1 cellular context compared by ENCODE assay signal in the genomic region with DNA sequence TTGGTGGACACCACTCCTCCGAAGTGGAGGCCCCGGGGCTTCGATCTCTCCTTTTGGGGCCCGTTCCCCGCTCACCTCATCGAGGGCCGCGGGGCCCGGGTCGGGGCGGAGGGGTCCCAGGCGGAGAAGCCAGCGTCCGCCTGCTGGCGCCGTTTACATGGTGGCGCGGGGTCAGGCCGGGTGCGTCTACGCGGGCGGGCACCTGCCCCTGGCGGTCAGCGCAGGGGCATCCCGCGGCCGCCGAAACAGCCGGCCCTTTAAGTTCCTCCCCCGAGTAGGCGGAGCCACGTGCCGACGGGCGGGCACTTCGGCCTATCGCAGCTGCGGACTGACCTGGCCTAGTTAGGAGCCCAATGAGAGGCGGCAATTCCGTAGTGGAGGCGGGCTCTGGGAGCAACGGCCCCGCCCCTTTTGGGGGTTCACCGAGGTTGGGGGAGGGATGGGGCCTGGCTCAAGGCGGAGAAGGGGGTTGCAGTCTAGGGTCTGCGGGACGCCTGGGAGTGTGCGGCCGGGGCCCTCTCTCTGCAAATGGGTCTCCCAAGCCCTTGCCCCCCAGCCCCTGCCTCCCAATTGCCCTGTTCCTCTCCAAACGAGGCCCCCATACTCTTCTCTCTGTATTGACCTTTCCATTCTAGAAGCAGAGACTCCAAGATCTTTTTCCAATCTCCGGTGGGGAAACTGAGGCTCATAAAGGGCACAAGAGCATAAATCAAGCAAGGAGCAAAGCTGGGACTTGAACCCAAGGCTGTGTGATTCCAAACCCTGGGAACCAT.
TF ChIP-seq lines count a peak whose summit lies in the region.

A gene with protein sequence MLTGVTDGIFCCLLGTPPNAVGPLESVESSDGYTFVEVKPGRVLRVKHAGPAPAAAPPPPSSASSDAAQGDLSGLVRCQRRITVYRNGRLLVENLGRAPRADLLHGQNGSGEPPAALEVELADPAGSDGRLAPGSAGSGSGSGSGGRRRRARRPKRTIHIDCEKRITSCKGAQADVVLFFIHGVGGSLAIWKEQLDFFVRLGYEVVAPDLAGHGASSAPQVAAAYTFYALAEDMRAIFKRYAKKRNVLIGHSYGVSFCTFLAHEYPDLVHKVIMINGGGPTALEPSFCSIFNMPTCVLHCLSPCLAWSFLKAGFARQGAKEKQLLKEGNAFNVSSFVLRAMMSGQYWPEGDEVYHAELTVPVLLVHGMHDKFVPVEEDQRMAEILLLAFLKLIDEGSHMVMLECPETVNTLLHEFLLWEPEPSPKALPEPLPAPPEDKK (minus strand): TSS at position 259 of the 773 bp plus-strand sequence. CDS start 1,809 bp downstream, outside the sequence.

TF ChIP-seq in HepG2, 621 proteins besides CTCF, POLR2A, EP300 and RAD21 (continued from another document and continues in another):
- TF ChIP-seq, protein P1, sequence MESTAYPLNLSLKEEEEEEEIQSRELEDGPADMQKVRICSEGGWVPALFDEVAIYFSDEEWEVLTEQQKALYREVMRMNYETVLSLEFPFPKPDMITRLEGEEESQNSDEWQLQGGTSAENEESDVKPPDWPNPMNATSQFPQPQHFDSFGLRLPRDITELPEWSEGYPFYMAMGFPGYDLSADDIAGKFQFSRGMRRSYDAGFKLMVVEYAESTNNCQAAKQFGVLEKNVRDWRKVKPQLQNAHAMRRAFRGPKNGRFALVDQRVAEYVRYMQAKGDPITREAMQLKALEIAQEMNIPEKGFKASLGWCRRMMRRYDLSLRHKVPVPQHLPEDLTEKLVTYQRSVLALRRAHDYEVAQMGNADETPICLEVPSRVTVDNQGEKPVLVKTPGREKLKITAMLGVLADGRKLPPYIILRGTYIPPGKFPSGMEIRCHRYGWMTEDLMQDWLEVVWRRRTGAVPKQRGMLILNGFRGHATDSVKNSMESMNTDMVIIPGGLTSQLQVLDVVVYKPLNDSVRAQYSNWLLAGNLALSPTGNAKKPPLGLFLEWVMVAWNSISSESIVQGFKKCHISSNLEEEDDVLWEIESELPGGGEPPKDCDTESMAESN (CRISPR knock-in tag; conservative IDR thresholded peaks at IDR 0.05), result peak; percentile 56; the same call in 1 of the 2 replicates
- TF ChIP-seq, protein P2, sequence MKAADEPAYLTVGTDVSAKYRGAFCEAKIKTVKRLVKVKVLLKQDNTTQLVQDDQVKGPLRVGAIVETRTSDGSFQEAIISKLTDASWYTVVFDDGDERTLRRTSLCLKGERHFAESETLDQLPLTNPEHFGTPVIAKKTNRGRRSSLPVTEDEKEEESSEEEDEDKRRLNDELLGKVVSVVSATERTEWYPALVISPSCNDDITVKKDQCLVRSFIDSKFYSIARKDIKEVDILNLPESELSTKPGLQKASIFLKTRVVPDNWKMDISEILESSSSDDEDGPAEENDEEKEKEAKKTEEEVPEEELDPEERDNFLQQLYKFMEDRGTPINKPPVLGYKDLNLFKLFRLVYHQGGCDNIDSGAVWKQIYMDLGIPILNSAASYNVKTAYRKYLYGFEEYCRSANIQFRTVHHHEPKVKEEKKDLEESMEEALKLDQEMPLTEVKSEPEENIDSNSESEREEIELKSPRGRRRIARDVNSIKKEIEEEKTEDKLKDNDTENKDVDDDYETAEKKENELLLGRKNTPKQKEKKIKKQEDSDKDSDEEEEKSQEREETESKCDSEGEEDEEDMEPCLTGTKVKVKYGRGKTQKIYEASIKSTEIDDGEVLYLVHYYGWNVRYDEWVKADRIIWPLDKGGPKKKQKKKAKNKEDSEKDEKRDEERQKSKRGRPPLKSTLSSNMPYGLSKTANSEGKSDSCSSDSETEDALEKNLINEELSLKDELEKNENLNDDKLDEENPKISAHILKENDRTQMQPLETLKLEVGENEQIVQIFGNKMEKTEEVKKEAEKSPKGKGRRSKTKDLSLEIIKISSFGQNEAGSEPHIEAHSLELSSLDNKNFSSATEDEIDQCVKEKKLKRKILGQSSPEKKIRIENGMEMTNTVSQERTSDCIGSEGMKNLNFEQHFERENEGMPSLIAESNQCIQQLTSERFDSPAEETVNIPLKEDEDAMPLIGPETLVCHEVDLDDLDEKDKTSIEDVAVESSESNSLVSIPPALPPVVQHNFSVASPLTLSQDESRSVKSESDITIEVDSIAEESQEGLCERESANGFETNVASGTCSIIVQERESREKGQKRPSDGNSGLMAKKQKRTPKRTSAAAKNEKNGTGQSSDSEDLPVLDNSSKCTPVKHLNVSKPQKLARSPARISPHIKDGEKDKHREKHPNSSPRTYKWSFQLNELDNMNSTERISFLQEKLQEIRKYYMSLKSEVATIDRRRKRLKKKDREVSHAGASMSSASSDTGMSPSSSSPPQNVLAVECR (CRISPR knock-in tag; IDR thresholded peaks at IDR 0.05; ENCODE audit: borderline replicate concordance), result peak; percentile 82
- TF ChIP-seq ZNF629 (CRISPR knock-in tag; conservative IDR thresholded peaks at IDR 0.05) (no peak), KLF16 (CRISPR knock-in tag; IDR thresholded peaks at IDR 0.05) (peak in 1 of 2 experiments; percentile 68; a peak in 2 of 4 replicates), LCORL (IDR thresholded peaks at IDR 0.05) (no peak), LCORL (CRISPR knock-in tag; IDR thresholded peaks at IDR 0.05) (peak; percentile 84; the same call in 1 of the 2 replicates), ZFY (CRISPR knock-in tag; IDR thresholded peaks at IDR 0.05) (peak; percentile 83), ZFX (CRISPR knock-in tag; IDR thresholded peaks at IDR 0.05; ENCODE audit: low read depth) (peak; percentile 83), ZBTB7B (CRISPR knock-in tag; IDR thresholded peaks at IDR 0.05) (peak; percentile 71), ZNF232 (CRISPR knock-in tag; IDR thresholded peaks at IDR 0.05; ENCODE audit: borderline replicate concordance) (0 out of 2 replicates have a peak, but pooled peaks have one; percentile 51), SIN3A (IDR thresholded peaks at IDR 0.05; ENCODE audit: borderline replicate concordance, low read depth, low read length) (no peak; the same call in 1 of the 2 replicates), FOXA3 (CRISPR knock-in tag; IDR thresholded peaks at IDR 0.05) (peak; percentile 76), ZNF138 (CRISPR knock-in tag; IDR thresholded peaks at IDR 0.05; ENCODE audit: low read depth) (0 out of 2 replicates have a peak, but pooled peaks have one; percentile 43), SP5 (CRISPR knock-in tag; IDR thresholded peaks at IDR 0.05; ENCODE audit: borderline replicate concordance, low read depth) (0 out of 2 replicates have a peak, but pooled peaks have one; percentile 22), HNRNPK (IDR thresholded peaks at IDR 0.05; ENCODE audit: low read depth, low read length, poor library complexity, severe bottlenecking) (peak; percentile 32), HMG20B (CRISPR knock-in tag; conservative IDR thresholded peaks at IDR 0.05) (no peak), ZNF766 (CRISPR knock-in tag; IDR thresholded peaks at IDR 0.05; ENCODE audit: borderline replicate concordance) (no peak), FOSL2 (CRISPR knock-in tag; IDR thresholded peaks at IDR 0.05) (0 out of 2 replicates have a peak, but pooled peaks have one; percentile 3), FOXA1 (IDR thresholded peaks at IDR 0.05) (no peak), FOXA1 (CRISPR knock-in tag; IDR thresholded peaks at IDR 0.05) (peak; percentile 78), DPF2 (CRISPR knock-in tag; IDR thresholded peaks at IDR 0.05; ENCODE audit: borderline replicate concordance, low read depth) (no peak), SETDB1 (CRISPR knock-in tag; IDR thresholded peaks at IDR 0.05; ENCODE audit: borderline replicate concordance) (no peak), NFYC (CRISPR knock-in tag; IDR thresholded peaks at IDR 0.05) (peak; percentile 95), SP4 (CRISPR knock-in tag; IDR thresholded peaks at IDR 0.05) (peak; percentile 99), TAF15 (IDR thresholded peaks at IDR 0.05; ENCODE audit: low read depth, low read length, poor library complexity, severe bottlenecking) (peak; percentile 46), KAT7 (CRISPR knock-in tag; IDR thresholded peaks at IDR 0.05; ENCODE audit: borderline replicate concordance) (no peak), TAF1 (CRISPR knock-in tag; IDR thresholded peaks at IDR 0.05) (peak; percentile 61; the same call in 1 of the 2 replicates), NR2C2 (CRISPR knock-in tag; IDR thresholded peaks at IDR 0.05; ENCODE audit: borderline replicate concordance) (peak; percentile 65), ZNF724P (CRISPR knock-in tag; IDR thresholded peaks at IDR 0.05; ENCODE audit: borderline replicate concordance) (no peak)
- TF ChIP-seq, protein P3, sequence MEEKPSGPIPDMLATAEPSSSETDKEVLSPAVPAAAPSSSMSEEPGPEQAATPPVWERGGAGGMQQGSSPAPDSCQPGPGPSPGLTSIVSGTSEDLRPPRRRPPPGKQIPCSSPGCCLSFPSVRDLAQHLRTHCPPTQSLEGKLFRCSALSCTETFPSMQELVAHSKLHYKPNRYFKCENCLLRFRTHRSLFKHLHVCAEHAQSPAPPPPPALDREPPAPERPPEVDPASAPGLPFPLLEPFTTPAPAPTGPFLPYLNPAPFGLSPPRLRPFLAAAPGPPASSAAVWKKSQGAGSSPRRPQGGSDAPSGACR (CRISPR knock-in tag; IDR thresholded peaks at IDR 0.05), result 0 out of 2 replicates have a peak, but pooled peaks have one; percentile 42
- TF ChIP-seq, protein P4, sequence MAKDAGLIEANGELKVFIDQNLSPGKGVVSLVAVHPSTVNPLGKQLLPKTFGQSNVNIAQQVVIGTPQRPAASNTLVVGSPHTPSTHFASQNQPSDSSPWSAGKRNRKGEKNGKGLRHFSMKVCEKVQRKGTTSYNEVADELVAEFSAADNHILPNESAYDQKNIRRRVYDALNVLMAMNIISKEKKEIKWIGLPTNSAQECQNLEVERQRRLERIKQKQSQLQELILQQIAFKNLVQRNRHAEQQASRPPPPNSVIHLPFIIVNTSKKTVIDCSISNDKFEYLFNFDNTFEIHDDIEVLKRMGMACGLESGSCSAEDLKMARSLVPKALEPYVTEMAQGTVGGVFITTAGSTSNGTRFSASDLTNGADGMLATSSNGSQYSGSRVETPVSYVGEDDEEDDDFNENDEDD (CRISPR knock-in tag; IDR thresholded peaks at IDR 0.05; ENCODE audit: borderline replicate concordance), result peak; percentile 51; the same call in 1 of the 2 replicates
- TF ChIP-seq, protein P5, sequence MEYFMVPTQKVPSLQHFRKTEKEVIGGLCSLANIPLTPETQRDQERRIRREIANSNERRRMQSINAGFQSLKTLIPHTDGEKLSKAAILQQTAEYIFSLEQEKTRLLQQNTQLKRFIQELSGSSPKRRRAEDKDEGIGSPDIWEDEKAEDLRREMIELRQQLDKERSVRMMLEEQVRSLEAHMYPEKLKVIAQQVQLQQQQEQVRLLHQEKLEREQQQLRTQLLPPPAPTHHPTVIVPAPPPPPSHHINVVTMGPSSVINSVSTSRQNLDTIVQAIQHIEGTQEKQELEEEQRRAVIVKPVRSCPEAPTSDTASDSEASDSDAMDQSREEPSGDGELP (IDR thresholded peaks at IDR 0.05; ENCODE audit: borderline replicate concordance, low read depth), result peak; percentile 53; the same call in 1 of the 2 replicates
- TF ChIP-seq, protein P6, sequence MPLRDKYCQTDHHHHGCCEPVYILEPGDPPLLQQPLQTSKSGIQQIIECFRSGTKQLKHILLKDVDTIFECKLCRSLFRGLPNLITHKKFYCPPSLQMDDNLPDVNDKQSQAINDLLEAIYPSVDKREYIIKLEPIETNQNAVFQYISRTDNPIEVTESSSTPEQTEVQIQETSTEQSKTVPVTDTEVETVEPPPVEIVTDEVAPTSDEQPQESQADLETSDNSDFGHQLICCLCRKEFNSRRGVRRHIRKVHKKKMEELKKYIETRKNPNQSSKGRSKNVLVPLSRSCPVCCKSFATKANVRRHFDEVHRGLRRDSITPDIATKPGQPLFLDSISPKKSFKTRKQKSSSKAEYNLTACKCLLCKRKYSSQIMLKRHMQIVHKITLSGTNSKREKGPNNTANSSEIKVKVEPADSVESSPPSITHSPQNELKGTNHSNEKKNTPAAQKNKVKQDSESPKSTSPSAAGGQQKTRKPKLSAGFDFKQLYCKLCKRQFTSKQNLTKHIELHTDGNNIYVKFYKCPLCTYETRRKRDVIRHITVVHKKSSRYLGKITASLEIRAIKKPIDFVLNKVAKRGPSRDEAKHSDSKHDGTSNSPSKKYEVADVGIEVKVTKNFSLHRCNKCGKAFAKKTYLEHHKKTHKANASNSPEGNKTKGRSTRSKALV (CRISPR knock-in tag; IDR thresholded peaks at IDR 0.05), result 0 out of 2 replicates have a peak, but pooled peaks have one; percentile 42
- TF ChIP-seq, protein P7, sequence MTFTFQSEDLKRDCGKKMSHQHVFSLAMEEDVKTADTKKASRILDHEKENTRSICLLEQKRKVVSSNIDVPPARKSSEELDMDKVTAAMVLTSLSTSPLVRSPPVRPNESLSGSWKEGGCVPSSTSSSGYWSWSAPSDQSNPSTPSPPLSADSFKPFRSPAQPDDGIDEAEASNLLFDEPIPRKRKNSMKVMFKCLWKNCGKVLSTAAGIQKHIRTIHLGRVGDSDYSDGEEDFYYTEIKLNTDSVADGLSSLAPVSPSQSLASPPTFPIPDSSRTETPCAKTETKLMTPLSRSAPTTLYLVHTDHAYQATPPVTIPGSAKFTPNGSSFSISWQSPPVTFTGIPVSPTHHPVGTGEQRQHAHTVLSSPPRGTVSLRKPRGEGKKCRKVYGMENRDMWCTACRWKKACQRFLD (CRISPR knock-in tag; IDR thresholded peaks at IDR 0.05; ENCODE audit: borderline replicate concordance), result 0 out of 2 replicates have a peak, but pooled peaks have one; percentile 26
- TF ChIP-seq, protein P8, sequence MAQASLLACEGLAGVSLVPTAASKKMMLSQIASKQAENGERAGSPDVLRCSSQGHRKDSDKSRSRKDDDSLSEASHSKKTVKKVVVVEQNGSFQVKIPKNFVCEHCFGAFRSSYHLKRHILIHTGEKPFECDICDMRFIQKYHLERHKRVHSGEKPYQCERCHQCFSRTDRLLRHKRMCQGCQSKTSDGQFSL (CRISPR knock-in tag; IDR thresholded peaks at IDR 0.05), result 0 out of 2 replicates have a peak, but pooled peaks have one; percentile 25
- TF ChIP-seq, protein P9, sequence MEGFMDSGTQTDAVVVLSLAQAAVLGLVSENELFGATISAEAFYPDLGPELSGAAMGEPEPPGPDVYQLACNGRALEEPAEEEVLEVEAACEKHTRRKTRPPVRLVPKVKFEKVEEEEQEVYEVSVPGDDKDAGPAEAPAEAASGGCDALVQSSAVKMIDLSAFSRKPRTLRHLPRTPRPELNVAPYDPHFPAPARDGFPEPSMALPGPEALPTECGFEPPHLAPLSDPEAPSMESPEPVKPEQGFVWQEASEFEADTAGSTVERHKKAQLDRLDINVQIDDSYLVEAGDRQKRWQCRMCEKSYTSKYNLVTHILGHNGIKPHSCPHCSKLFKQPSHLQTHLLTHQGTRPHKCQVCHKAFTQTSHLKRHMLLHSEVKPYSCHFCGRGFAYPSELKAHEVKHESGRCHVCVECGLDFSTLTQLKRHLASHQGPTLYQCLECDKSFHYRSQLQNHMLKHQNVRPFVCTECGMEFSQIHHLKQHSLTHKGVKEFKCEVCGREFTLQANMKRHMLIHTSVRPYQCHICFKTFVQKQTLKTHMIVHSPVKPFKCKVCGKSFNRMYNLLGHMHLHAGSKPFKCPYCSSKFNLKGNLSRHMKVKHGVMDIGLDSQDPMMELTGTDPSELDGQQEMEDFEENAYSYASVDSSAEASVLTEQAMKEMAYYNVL (CRISPR knock-in tag; IDR thresholded peaks at IDR 0.05; ENCODE audit: borderline replicate concordance), result no peak
- TF ChIP-seq, protein P10, sequence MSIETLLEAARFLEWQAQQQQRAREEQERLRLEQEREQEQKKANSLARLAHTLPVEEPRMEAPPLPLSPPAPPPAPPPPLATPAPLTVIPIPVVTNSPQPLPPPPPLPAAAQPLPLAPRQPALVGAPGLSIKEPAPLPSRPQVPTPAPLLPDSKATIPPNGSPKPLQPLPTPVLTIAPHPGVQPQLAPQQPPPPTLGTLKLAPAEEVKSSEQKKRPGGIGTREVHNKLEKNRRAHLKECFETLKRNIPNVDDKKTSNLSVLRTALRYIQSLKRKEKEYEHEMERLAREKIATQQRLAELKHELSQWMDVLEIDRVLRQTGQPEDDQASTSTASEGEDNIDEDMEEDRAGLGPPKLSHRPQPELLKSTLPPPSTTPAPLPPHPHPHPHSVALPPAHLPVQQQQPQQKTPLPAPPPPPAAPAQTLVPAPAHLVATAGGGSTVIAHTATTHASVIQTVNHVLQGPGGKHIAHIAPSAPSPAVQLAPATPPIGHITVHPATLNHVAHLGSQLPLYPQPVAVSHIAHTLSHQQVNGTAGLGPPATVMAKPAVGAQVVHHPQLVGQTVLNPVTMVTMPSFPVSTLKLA (IDR thresholded peaks at IDR 0.05), result peak; percentile 50
